Comparison of ENCODE assay signal across 17 cellular contexts in genomic region chr4:121411151-121411744, GRCh38. TPM values are rescaled to one million over a fixed set of nuclear protein-coding genes. Genes with fewer than 3 reads are reported as not detected.
DNase-seq lines count a peak whose midpoint lies in the region; ATAC-seq and TF ChIP-seq lines count a peak whose summit lies in the region.
"Had no signal": no experiment of that assay in that cellular context is flagged by ENCODE, and none has a peak within 500 bp of the region (broad histone marks: within the 10 kb centered on the region; RNA-seq: fewer than 3 reads in every experiment).

No MANE protein-coding gene starts in this region.

- H3K27me3 Mint-ChIP-seq in GM23338 (ENCODE audit: insufficient read depth, low read depth, poor library complexity) (peaks cover 2% of the 10 kb centered on the region), endodermal cell (ENCODE audit: insufficient read depth) (no peaks in the 10 kb centered on the region), memory B cell (peaks cover 3% of the 10 kb centered on the region)
- H3K27me3 Mint-ChIP-seq in effector memory CD8-positive, alpha-beta T cell: peaks cover 58% of the 10 kb centered on the region in 2 donors
- peaks cover 23% of the 10 kb centered on the region for H3K27me3 Mint-ChIP-seq in activated CD4-positive, alpha-beta T cell treated with anti-CD3 and anti-CD28 coated beads, Interleukin-2, amount 10 ng/mL, durations not matched to agents 7 days and 5 days

- DNase-seq in GM23338 (ENCODE audit: low spot score) (no peak), endodermal cell (peak; percentile 89), memory B cell (ENCODE audit: low spot score in 2 of 2) (no peak), esophagus squamous epithelium (lab: John Stamatoyannopoulos, UW) (no peak), esophagus muscularis mucosa (ENCODE audit: extremely low spot score) (no peak)
- no peak for DNase-seq in effector memory CD8-positive, alpha-beta T cell
- no peak for DNase-seq in activated CD4-positive, alpha-beta T cell treated with anti-CD3 and anti-CD28 coated beads, Interleukin-2, amount 10 ng/mL, durations not matched to agents 7 days and 5 days
- DNase-seq: HCEC 1CT, MV-4-11, NCI-H1930, NCI-H2171, NCI-H446, NCI-H748 treated with DMSO at 0.1 percent for 48 hours had no signal

- peaks cover under 1% of the 10 kb centered on the region; the same call in 1 of the 2 replicates for H3K9me2 ChIP-seq in GM23338 (ENCODE audit: insufficient read depth)

- H3K4me3 Mint-ChIP-seq in GM23338 (no peak overlapping the region), endodermal cell (no peak overlapping the region), memory B cell (no peak overlapping the region)
- no peak overlapping the region for H3K4me3 Mint-ChIP-seq in effector memory CD8-positive, alpha-beta T cell
- no peak overlapping the region for H3K4me3 Mint-ChIP-seq in activated CD4-positive, alpha-beta T cell treated with anti-CD3 and anti-CD28 coated beads, Interleukin-2, amount 10 ng/mL, durations not matched to agents 7 days and 5 days

- H3K36me3 Mint-ChIP-seq in GM23338 (ENCODE audit: low read depth): peaks cover 3% of the 10 kb centered on the region; the same call in 1 of the 3 replicates
- no peaks in the 10 kb centered on the region for H3K36me3 Mint-ChIP-seq in endodermal cell (ENCODE audit: low read depth)
- no peaks in the 10 kb centered on the region for H3K36me3 Mint-ChIP-seq in memory B cell
- H3K36me3 Mint-ChIP-seq in effector memory CD8-positive, alpha-beta T cell (ENCODE audit: insufficient read depth): no peaks in the 10 kb centered on the region
- no peaks in the 10 kb centered on the region for H3K36me3 Mint-ChIP-seq in activated CD4-positive, alpha-beta T cell treated with anti-CD3 and anti-CD28 coated beads, Interleukin-2, amount 10 ng/mL, durations not matched to agents 7 days and 5 days (ENCODE audit: low read depth)

- H3K27ac ChIP-seq in GM23338 (ENCODE audit: low read depth): no peak overlapping the region
- H3K27ac ChIP-seq in HUES64 (ENCODE audit: low read depth, low read length): peak overlapping the region; percentile 58; the same call in 1 of the 2 replicates
- no peak overlapping the region for H3K27ac ChIP-seq in endodermal cell (ENCODE audit: low read depth, low read length)
- H3K27ac ChIP-seq in esophagus squamous epithelium: no peak overlapping the region
- H3K27ac ChIP-seq in esophagus muscularis mucosa (replicated peaks in 1 of 4): no peak overlapping the region
- H3K27ac ChIP-seq: A549; BLaER1 treated with 17β-estradiol and CSF1 and Interleukin-3, amounts not matched to agents 10 nM and 100 nM; SJSA1 had no signal

- ATAC-seq in GM23338: peak; percentile 66
- no peak for ATAC-seq in memory B cell (ENCODE audit: low read depth)
- ATAC-seq in effector memory CD8-positive, alpha-beta T cell (replicated peaks): no peak
- ATAC-seq: A549 had no signal

- H3K36me3 ChIP-seq in GM23338 (ENCODE audit: insufficient read depth): no peaks in the 10 kb centered on the region; the same call in 1 of the 2 replicates
- no peaks in the 10 kb centered on the region for H3K36me3 ChIP-seq in HUES64 (ENCODE audit: insufficient read depth, low read length)
- H3K36me3 ChIP-seq in endodermal cell (ENCODE audit: control insufficient read depth, insufficient read depth, low read length): no peaks in the 10 kb centered on the region
- H3K36me3 ChIP-seq in esophagus squamous epithelium: no peaks in the 10 kb centered on the region
- no peaks in the 10 kb centered on the region for H3K36me3 ChIP-seq in esophagus muscularis mucosa
- H3K36me3 ChIP-seq: BLaER1 treated with 17β-estradiol and CSF1 and Interleukin-3, amounts not matched to agents 10 nM and 100 nM; SJSA1 had no signal

- H3K9me3 ChIP-seq in HUES64 (ENCODE audit: insufficient read depth, low read depth, low read length) (no peaks in the 10 kb centered on the region), endodermal cell (ENCODE audit: control insufficient read depth, low read length) (no peaks in the 10 kb centered on the region), esophagus squamous epithelium (no peaks in the 10 kb centered on the region), esophagus muscularis mucosa (peaks cover 0 to 5% (median 0%) of the 10 kb centered on the region in 4 donors)
- H3K9me3 ChIP-seq: A549, SJSA1 had no signal

- H3K27me3 ChIP-seq in GM23338 (ENCODE audit: insufficient read depth): no peaks in the 10 kb centered on the region
- no peaks in the 10 kb centered on the region for H3K27me3 ChIP-seq in HUES64 (ENCODE audit: insufficient read depth, low read length)
- no peaks in the 10 kb centered on the region for H3K27me3 ChIP-seq in endodermal cell (ENCODE audit: control insufficient read depth, insufficient read depth, low read length, poor library complexity, severe bottlenecking)
- no peaks in the 10 kb centered on the region for H3K27me3 ChIP-seq in esophagus squamous epithelium
- no peaks in the 10 kb centered on the region for H3K27me3 ChIP-seq in esophagus muscularis mucosa
- H3K27me3 ChIP-seq: BLaER1 treated with 17β-estradiol and CSF1 and Interleukin-3, amounts not matched to agents 10 nM and 100 nM; SJSA1 had no signal

- H2AFZ ChIP-seq in GM23338: peak overlapping the region; percentile 63; the same call in 1 of the 2 replicates

- no peak for TF ChIP-seq EP300 in esophagus muscularis mucosa (IDR thresholded peaks at IDR 0.05)

- H3K79me2 ChIP-seq in GM23338 (replicated peaks; ENCODE audit: insufficient read depth): no peaks in the 10 kb centered on the region

- no peak overlapping the region for H3K9ac ChIP-seq in HUES64 (ENCODE audit: low read depth, low read length)
- peak overlapping the region; percentile 27 for H3K9ac ChIP-seq in endodermal cell (ENCODE audit: extremely low read depth, low read length, poor library complexity, severe bottlenecking)
- H3K9ac ChIP-seq: BLaER1 treated with 17β-estradiol and CSF1 and Interleukin-3, amounts not matched to agents 10 nM and 100 nM had no signal

- 23% methylated on average over 2 of the region's 2 CpGs for WGBS in HUES64
- 28 to 50% methylated on average over 1 to 2 of the region's 2 CpGs for WGBS in endodermal cell (ENCODE audit: insufficient coverage in 1 of 2, insufficient read length in 1 of 2), 2 experiments
- WGBS in esophagus squamous epithelium, 2 donors: 22 to 25% methylated on average over 1 to 2 of the region's 2 CpGs
- 66% methylated on average over 2 of the region's 2 CpGs for WGBS in esophagus muscularis mucosa

- H3K4me1 ChIP-seq in GM23338 (ENCODE audit: insufficient read depth) (no peaks in the 10 kb centered on the region), HUES64 (ENCODE audit: insufficient read depth, low read length) (peaks cover 5% of the 10 kb centered on the region; the same call in 1 of the 2 replicates), endodermal cell (ENCODE audit: control insufficient read depth, insufficient read depth, low read length) (peaks cover 3% of the 10 kb centered on the region), esophagus squamous epithelium (no peaks in the 10 kb centered on the region), esophagus muscularis mucosa (no peaks in the 10 kb centered on the region)
- H3K4me1 ChIP-seq: A549; BLaER1 treated with 17β-estradiol and CSF1 and Interleukin-3, amounts not matched to agents 10 nM and 100 nM; SJSA1 had no signal

- H3K27ac Mint-ChIP-seq in GM23338: peak overlapping the region; percentile 84
- peak overlapping the region; percentile 74 for H3K27ac Mint-ChIP-seq in endodermal cell
- peak overlapping the region; percentile 54 for H3K27ac Mint-ChIP-seq in memory B cell
- H3K27ac Mint-ChIP-seq in effector memory CD8-positive, alpha-beta T cell: no peak overlapping the region
- H3K27ac Mint-ChIP-seq in activated CD4-positive, alpha-beta T cell treated with anti-CD3 and anti-CD28 coated beads, Interleukin-2, amount 10 ng/mL, durations not matched to agents 7 days and 5 days: no peak overlapping the region

- intact Hi-C loops in esophagus squamous epithelium (cut with DNase I) (no loop called here), esophagus muscularis mucosa (cut with DNase I) (no loop called here)

- no peaks in the 10 kb centered on the region for H3F3A ChIP-seq in GM23338 (replicated peaks; ENCODE audit: low read depth)

- CTCF ChIA-PET in activated CD4-positive, alpha-beta T cell treated with anti-CD3 and anti-CD28 coated beads, Interleukin-2, amount 10 ng/mL, durations not matched to agents 7 days and 5 days (lab: Charles Lee): no interaction called here

- POLR2A ChIA-PET in activated CD4-positive, alpha-beta T cell treated with anti-CD3 and anti-CD28 coated beads, Interleukin-2, amount 10 ng/mL, durations not matched to agents 7 days and 5 days (lab: Charles Lee): no interaction called here

- H3K4me1 Mint-ChIP-seq in GM23338: peaks cover 8% of the 10 kb centered on the region
- peaks cover 15% of the 10 kb centered on the region for H3K4me1 Mint-ChIP-seq in endodermal cell
- no peaks in the 10 kb centered on the region for H3K4me1 Mint-ChIP-seq in memory B cell
- peaks cover 0 to 3% of the 10 kb centered on the region in 2 donors for H3K4me1 Mint-ChIP-seq in effector memory CD8-positive, alpha-beta T cell (ENCODE audit: low read depth in 2 of 2)
- peaks cover 7% of the 10 kb centered on the region for H3K4me1 Mint-ChIP-seq in activated CD4-positive, alpha-beta T cell treated with anti-CD3 and anti-CD28 coated beads, Interleukin-2, amount 10 ng/mL, durations not matched to agents 7 days and 5 days

- H3K4me3 ChIP-seq in GM23338 (no peak overlapping the region), HUES64 (ENCODE audit: low read length) (no peak overlapping the region), endodermal cell (ENCODE audit: low read length) (peak overlapping the region; percentile 68), esophagus squamous epithelium (no peak overlapping the region), esophagus muscularis mucosa (no peak overlapping the region)
- H3K4me3 ChIP-seq: A549; BLaER1 treated with 17β-estradiol and CSF1 and Interleukin-3, amounts not matched to agents 10 nM and 100 nM; SJSA1 had no signal

- TF ChIP-seq CTCF in GM23338 (conservative IDR thresholded peaks at IDR 0.05; ENCODE audit: low read depth in 2 of 2): no peak
- no peak for TF ChIP-seq CTCF in endodermal cell (conservative IDR thresholded peaks at IDR 0.05)
- no peak for TF ChIP-seq CTCF in esophagus squamous epithelium (IDR thresholded peaks at IDR 0.05)
- TF ChIP-seq CTCF in esophagus muscularis mucosa (IDR thresholded peaks at IDR 0.05): no peak

- TF ChIP-seq POLR2A in esophagus squamous epithelium (IDR thresholded peaks at IDR 0.05) (no peak), esophagus muscularis mucosa (IDR thresholded peaks at IDR 0.05; ENCODE audit: low read depth) (no peak)

- H3K4me2 ChIP-seq in GM23338: no peak overlapping the region
- H3K4me2 ChIP-seq: A549; BLaER1 treated with 17β-estradiol and CSF1 and Interleukin-3, amounts not matched to agents 10 nM and 100 nM had no signal

- H4K20me1 ChIP-seq in GM23338 (replicated peaks; ENCODE audit: insufficient read depth): no peaks in the 10 kb centered on the region
- H4K20me1 ChIP-seq: BLaER1 treated with 17β-estradiol and CSF1 and Interleukin-3, amounts not matched to agents 10 nM and 100 nM had no signal

- peaks cover 7% of the 10 kb centered on the region; the same call in 1 of the 3 replicates for H3K9me3 Mint-ChIP-seq in GM23338
- peaks cover 27% of the 10 kb centered on the region for H3K9me3 Mint-ChIP-seq in endodermal cell
- peaks cover 16% of the 10 kb centered on the region for H3K9me3 Mint-ChIP-seq in memory B cell
- peaks cover 0 to 6% of the 10 kb centered on the region in 2 donors for H3K9me3 Mint-ChIP-seq in effector memory CD8-positive, alpha-beta T cell
- no peaks in the 10 kb centered on the region for H3K9me3 Mint-ChIP-seq in activated CD4-positive, alpha-beta T cell treated with anti-CD3 and anti-CD28 coated beads, Interleukin-2, amount 10 ng/mL, durations not matched to agents 7 days and 5 days

RNA-seq across cellular contexts. Expression of gene QRFPR, which starts 30.4 kb away (rescaled TPM):
- total RNA-seq in GM23338 (2014; rRNA removed; shearing (Covaris generic)): 0.35 and 1.3 TPM in 2 replicates
- 0.27 and 0.50 TPM in 2 replicates for polyA plus RNA-seq in GM23338 (2016; fragmentation: Nextera tagmentation; extraction: Ambion mirVana)
- 0.70 TPM for polyA plus RNA-seq in HUES64 (2013, experiment 1 of 2)
- polyA plus RNA-seq in HUES64 (2013, experiment 2 of 2): 0.32 TPM
- total RNA-seq in endodermal cell (under 1 TPM in 1 of 2 donors, not detected in 1; 0.22 TPM), esophagus squamous epithelium (1 to 10 TPM in 1 of 4 donors, under 1 TPM in 1, not detected in 2; 0.97 to 3.5 TPM), esophagus muscularis mucosa (under 1 TPM in 1 of 4 donors, not detected in 3; 0.26 TPM)
- 0.18 TPM for polyA plus RNA-seq in endodermal cell (2013, experiment 1 of 2)
- 0.21 TPM for polyA plus RNA-seq in endodermal cell (2013, experiment 2 of 2)
- total RNA-seq in activated CD4-positive, alpha-beta T cell treated with anti-CD3 and anti-CD28 coated beads, Interleukin-2, amount 10 ng/mL, durations not matched to agents 7 days and 5 days: not detected
- total RNA-seq: SJSA1 had no signal
- polyA plus RNA-seq: A549 had no signal

Comparison
In these comparisons a context has a peak if more than half of its experiments do, and no peak if none do; other contexts are left out.
1. H3K27ac Mint-ChIP-seq: peak in GM23338 (single experiment), endodermal cell (single experiment) and memory B cell (single experiment); none in effector memory CD8-positive, alpha-beta T cell (0 of 2) and activated CD4-positive, alpha-beta T cell treated with anti-CD3 and anti-CD28 coated beads, Interleukin-2, amount 10 ng/mL, durations not matched to agents 7 days and 5 days (single experiment).